9 cellular contexts compared by ENCODE assay signal in the genomic region with DNA sequence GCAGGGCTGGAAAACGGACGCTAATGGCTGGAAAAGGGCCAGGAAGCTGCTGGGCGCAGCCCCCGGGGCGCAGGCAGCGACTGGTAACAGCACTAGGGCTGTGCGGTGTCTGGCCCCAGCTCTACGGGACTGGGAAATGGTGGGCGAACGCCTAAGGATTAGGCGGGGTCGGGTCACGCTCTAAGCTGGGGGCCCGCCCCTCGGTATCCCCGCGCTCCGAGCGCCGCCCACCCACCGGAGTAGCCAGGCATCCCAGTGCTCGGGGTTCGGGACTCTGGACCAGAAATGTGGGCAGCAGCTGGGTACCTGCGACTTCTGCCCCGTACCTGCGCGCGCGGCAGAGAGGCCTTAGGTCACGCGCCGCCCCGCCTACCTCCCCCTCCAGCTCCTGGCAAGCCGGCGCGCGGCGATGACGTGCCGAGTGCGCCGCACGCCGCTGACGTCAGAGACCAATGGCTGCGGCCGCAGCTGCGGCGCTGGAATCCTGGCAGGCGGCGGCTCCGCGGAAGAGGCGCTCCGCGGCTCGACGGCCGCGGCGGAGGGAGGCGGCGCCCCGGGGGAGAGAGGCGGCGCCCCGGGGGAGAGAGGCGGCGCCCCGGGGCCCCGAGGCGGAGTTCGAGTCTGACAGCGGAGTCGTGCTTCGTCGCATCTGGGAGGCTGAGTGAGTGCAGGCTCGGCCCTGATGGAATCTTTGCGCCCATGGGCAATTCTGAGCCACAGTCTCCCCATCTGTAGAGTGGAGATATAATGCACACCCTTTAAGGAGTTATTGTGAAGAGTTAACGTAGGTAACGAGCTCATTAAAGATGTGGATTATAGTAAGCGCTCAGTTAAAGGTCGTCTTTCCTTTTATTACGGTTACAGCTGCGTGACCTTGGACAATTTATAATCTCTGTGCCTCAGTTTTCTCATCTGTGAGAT. TPM values are rescaled to one million over a fixed set of nuclear protein-coding genes. Genes with fewer than 3 reads are reported as not detected.
DNase-seq lines count a peak whose midpoint lies in the region; ATAC-seq, FAIRE-seq and TF ChIP-seq lines count a peak whose summit lies in the region.
"Had no signal": no experiment of that assay in that cellular context is flagged by ENCODE, and none has a peak within 500 bp of the region (broad histone marks: within the 10 kb centered on the region; RNA-seq: fewer than 3 reads in every experiment).

A gene (minus strand): TSS at position 345 of the 921 bp plus-strand sequence. CDS start 2,021 bp downstream, outside the sequence.
A gene with protein sequence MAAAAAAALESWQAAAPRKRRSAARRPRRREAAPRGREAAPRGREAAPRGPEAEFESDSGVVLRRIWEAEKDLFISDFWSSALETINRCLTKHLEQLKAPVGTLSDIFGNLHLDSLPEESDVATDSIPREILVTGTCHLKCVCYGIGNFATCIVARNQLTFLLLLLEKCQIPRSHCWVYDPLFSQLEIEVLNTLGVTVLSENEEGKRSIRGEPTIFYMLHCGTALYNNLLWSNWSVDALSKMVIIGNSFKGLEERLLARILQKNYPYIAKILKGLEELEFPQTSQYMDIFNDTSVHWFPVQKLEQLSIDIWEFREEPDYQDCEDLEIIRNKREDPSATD (plus strand): TSS at position 439 of the 921 bp plus-strand sequence. CDS start 14 bp downstream, at position 453.

- H3K27me3 Mint-ChIP-seq in activated CD4-positive, alpha-beta T cell treated with anti-CD3 and anti-CD28 coated beads, Interleukin-2, amount 10 ng/mL, durations not matched to agents 7 days and 5 days, result no peaks in the 10 kb centered on the region
- H3K27me3 Mint-ChIP-seq in dendritic cell treated with granulocyte-macrophage colony-stimulating factor and Interleukin-4, amounts not matched to agents 40 ng/mL and 50 ng/mL, for 4 days, result no peaks in the 10 kb centered on the region

- H3K27ac Mint-ChIP-seq in activated CD4-positive, alpha-beta T cell treated with anti-CD3 and anti-CD28 coated beads, Interleukin-2, amount 10 ng/mL, durations not matched to agents 7 days and 5 days, result peak within 1 kb of the TSS; percentile 97
- H3K27ac Mint-ChIP-seq in dendritic cell treated with granulocyte-macrophage colony-stimulating factor and Interleukin-4, amounts not matched to agents 40 ng/mL and 50 ng/mL, for 4 days, result peak within 1 kb of the TSS; percentile 95

- no peaks in the 10 kb centered on the region for H3K9me3 ChIP-seq in left lung

- CTCF ChIA-PET in activated CD4-positive, alpha-beta T cell treated with anti-CD3 and anti-CD28 coated beads, Interleukin-2, amount 10 ng/mL, durations not matched to agents 7 days and 5 days (lab: Charles Lee), result interaction anchor here (0.5 to 4.5 kb wide), 8 partner anchors 11 to 195 kb away, joined by 3 to 23 read pairs (median 4); no protein-coding TSS in a partner anchor

- peak within 1 kb of the TSS; percentile 92 for H3K4me3 Mint-ChIP-seq in activated CD4-positive, alpha-beta T cell treated with anti-CD3 and anti-CD28 coated beads, Interleukin-2, amount 10 ng/mL, durations not matched to agents 7 days and 5 days
- peak within 1 kb of the TSS; percentile 86 for H3K4me3 Mint-ChIP-seq in dendritic cell treated with granulocyte-macrophage colony-stimulating factor and Interleukin-4, amounts not matched to agents 40 ng/mL and 50 ng/mL, for 4 days

- no peaks in the 10 kb centered on the region for H3K27me3 ChIP-seq in left lung

- H3K4me1 Mint-ChIP-seq in activated CD4-positive, alpha-beta T cell treated with anti-CD3 and anti-CD28 coated beads, Interleukin-2, amount 10 ng/mL, durations not matched to agents 7 days and 5 days, result peaks cover 68% of the 10 kb centered on the region
- peaks cover 67% of the 10 kb centered on the region for H3K4me1 Mint-ChIP-seq in dendritic cell treated with granulocyte-macrophage colony-stimulating factor and Interleukin-4, amounts not matched to agents 40 ng/mL and 50 ng/mL, for 4 days (ENCODE audit: low read depth)

- POLR2A ChIA-PET in activated CD4-positive, alpha-beta T cell treated with anti-CD3 and anti-CD28 coated beads, Interleukin-2, amount 10 ng/mL, durations not matched to agents 7 days and 5 days (lab: Charles Lee), result interaction anchor here (0.7 kb wide), 1 partner anchor 15 kb away, joined by 7 read pairs; no protein-coding TSS in a partner anchor

- peak; percentile 63 for ATAC-seq in HG03442 (IDR thresholded peaks at IDR 0.05; ENCODE audit: unreplicated experiment)
- peak; percentile 93 for ATAC-seq in left lung

- H3K36me3 Mint-ChIP-seq in activated CD4-positive, alpha-beta T cell treated with anti-CD3 and anti-CD28 coated beads, Interleukin-2, amount 10 ng/mL, durations not matched to agents 7 days and 5 days (ENCODE audit: low read depth), result peaks cover 26% of the 10 kb centered on the region
- peaks cover 60% of the 10 kb centered on the region for H3K36me3 Mint-ChIP-seq in dendritic cell treated with granulocyte-macrophage colony-stimulating factor and Interleukin-4, amounts not matched to agents 40 ng/mL and 50 ng/mL, for 4 days (ENCODE audit: low read depth)

- H3K9me3 Mint-ChIP-seq in activated CD4-positive, alpha-beta T cell treated with anti-CD3 and anti-CD28 coated beads, Interleukin-2, amount 10 ng/mL, durations not matched to agents 7 days and 5 days, result no peaks in the 10 kb centered on the region
- no peaks in the 10 kb centered on the region for H3K9me3 Mint-ChIP-seq in dendritic cell treated with granulocyte-macrophage colony-stimulating factor and Interleukin-4, amounts not matched to agents 40 ng/mL and 50 ng/mL, for 4 days

- H3K4me3 ChIP-seq in left lung, result peak within 1 kb of the TSS; percentile 97 to 98

- no peak for TF ChIP-seq CTCF in left lung (IDR thresholded peaks at IDR 0.05)

- peak within 1 kb of the TSS; percentile 92 to 94 for H3K27ac ChIP-seq in left lung

- H3K36me3 ChIP-seq in left lung, result peaks cover 0 to 22% of the 10 kb centered on the region in 2 donors

- peaks cover 20 to 70% of the 10 kb centered on the region in 2 donors for H3K4me1 ChIP-seq in left lung

- peak; percentile 79 for FAIRE-seq in GM19239 (lab: Jason Lieb, UNC)
- FAIRE-seq: TTC549 had no signal

- DNase-seq in Ammon's horn (ENCODE audit: low spot score) (peak; percentile 90), GM19239 (ENCODE audit: insufficient read length, low spot score) (peak; percentile 81), NCI-H526 (lab: John Stamatoyannopoulos, UW) (peak; percentile 40 to 91), left lung (peak; percentile 90 to 97)
- peak; percentile 91 for DNase-seq in activated CD4-positive, alpha-beta T cell treated with anti-CD3 and anti-CD28 coated beads, Interleukin-2, amount 10 ng/mL, durations not matched to agents 7 days and 5 days
- peak; percentile 90 to 91 for DNase-seq in stimulated activated CD4-positive, alpha-beta T cell treated with anti-CD3 and anti-CD28 coated beads, Interleukin-2, amount 100 ng/mL, for 48 hours

- intact Hi-C loops in dendritic cell treated with granulocyte-macrophage colony-stimulating factor and Interleukin-4, amounts not matched to agents 40 ng/mL and 50 ng/mL, for 4 days (cut with micrococcal nuclease), result loop anchor here (1.0 kb wide), 1 partner anchor 29 kb away; a partner anchor contains a TSS
- intact Hi-C loops in left lung (cut with DNase I), result no loop called here

RNA-seq across cellular contexts. Expression of the first gene that starts in this region (rescaled TPM):
- total RNA-seq in activated CD4-positive, alpha-beta T cell treated with anti-CD3 and anti-CD28 coated beads, Interleukin-2, amount 10 ng/mL, durations not matched to agents 7 days and 5 days, result 10 to 100 TPM; 32.0 to 35.3 TPM
- total RNA-seq in left lung, result 10 to 100 TPM; 25.4 to 30.1 TPM

RNA-seq across cellular contexts. Expression of the second gene that starts in this region (rescaled TPM):
- 10 to 100 TPM; 17.9 to 19.1 TPM for total RNA-seq in activated CD4-positive, alpha-beta T cell treated with anti-CD3 and anti-CD28 coated beads, Interleukin-2, amount 10 ng/mL, durations not matched to agents 7 days and 5 days
- 10 to 100 TPM; 18.5 to 19.2 TPM for total RNA-seq in left lung

Comparison
In these comparisons a context has a peak if more than half of its experiments do, and no peak if none do; other contexts are left out.
1. Peak in every context shown above with its lines: DNase-seq, ATAC-seq, H3K4me3 ChIP-seq and H3K27ac ChIP-seq.